In the genomic region with DNA sequence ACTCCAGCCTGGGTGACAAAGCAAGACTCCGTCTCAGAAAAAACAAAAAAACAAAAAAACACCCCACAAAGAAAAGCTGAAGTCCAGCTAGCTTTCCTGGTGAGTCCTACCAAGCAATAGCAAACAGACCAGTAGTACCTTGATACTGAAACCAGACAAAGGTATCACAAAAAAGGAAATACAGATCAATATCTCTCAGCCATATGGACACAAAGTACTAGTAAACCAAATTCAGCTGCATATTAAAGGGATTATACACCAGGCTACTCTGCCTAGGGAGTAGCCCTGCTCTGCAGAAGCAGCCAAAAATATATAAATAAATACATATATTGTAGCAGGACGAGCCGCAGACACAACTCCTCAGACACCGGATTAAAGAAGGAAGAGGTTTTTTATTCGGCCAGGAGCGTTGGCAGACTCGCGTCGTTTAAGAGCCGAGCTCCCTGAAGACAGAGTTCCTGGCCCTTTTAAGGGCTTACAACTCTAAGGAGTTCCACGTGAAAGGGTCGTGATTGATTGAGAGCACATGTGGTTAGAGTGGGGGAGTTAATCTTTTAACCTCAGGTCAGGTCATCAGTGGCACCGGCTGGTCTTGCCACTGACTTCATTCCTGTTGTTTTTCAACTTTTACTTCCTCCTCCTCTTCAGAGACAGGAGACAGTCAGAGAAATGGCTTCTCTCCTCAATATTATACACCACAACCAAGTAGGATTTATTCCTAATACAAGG, we compare ENCODE assay signal across 10 cellular contexts. TPM values are rescaled to one million over a fixed set of nuclear protein-coding genes. Genes with fewer than 3 reads are reported as not detected.
DNase-seq lines count a peak whose midpoint lies in the region; ATAC-seq and TF ChIP-seq lines count a peak whose summit lies in the region.
"Had no signal": no experiment of that assay in that cellular context is flagged by ENCODE, and none has a peak within 500 bp of the region (broad histone marks: within the 10 kb centered on the region; RNA-seq: fewer than 3 reads in every experiment).

No MANE protein-coding gene starts in this region.

- TF ChIP-seq POLR2A in stomach (IDR thresholded peaks at IDR 0.05): no peak

- no peaks in the 10 kb centered on the region for H3K9me3 Mint-ChIP-seq in activated T-cell treated with anti-CD3 and anti-CD28 coated beads, Interleukin-2, amount 50 U/mL, for 4 hours

- TF ChIP-seq CTCF in stomach (IDR thresholded peaks at IDR 0.05): no peak

- no peaks in the 10 kb centered on the region for H3K36me3 Mint-ChIP-seq in activated T-cell treated with anti-CD3 and anti-CD28 coated beads, Interleukin-2, amount 50 U/mL, for 4 hours (ENCODE audit: insufficient read depth)

- no peaks in the 10 kb centered on the region for H3K36me3 ChIP-seq in stomach
- H3K36me3 ChIP-seq: right lobe of liver had no signal

- peaks cover 0 to 9% (median 0%) of the 10 kb centered on the region in 3 donors for H3K27me3 ChIP-seq in stomach
- H3K27me3 ChIP-seq: right lobe of liver had no signal

- H3K4me3 Mint-ChIP-seq in activated T-cell treated with anti-CD3 and anti-CD28 coated beads, Interleukin-2, amount 50 U/mL, for 4 hours: peak overlapping the region; percentile 64

- peaks cover 0 to 11% (median 5%) of the 10 kb centered on the region in 4 donors for H3K4me1 ChIP-seq in stomach
- H3K4me1 ChIP-seq: right lobe of liver had no signal

- DNase-seq in activated T-cell treated with anti-CD3 and anti-CD28 coated beads, Interleukin-2, amount 50 U/mL, for 4 hours: no peak
- DNase-seq in activated T-cell treated with anti-CD3 and anti-CD28 coated beads for 4 hours (no peak), UCSD-AML1 (lab: John Stamatoyannopoulos, UW; ENCODE audit: unreplicated experiment) (peak; percentile 30), left kidney (ENCODE audit: low read depth, low spot score) (peak; percentile 50), stomach (no peak), DMS153 (lab: John Stamatoyannopoulos, UW) (no peak), T-helper 9 cell (no peak)
- DNase-seq: NCI-H1436 treated with DMSO at 0.1 percent for 48 hours, right lobe of liver had no signal

- WGBS in stomach, 5 donors: 11 to 17% (median 12%) methylated on average over 13 of the region's 13 CpGs

- intact Hi-C loops in stomach (cut with DNase I; ENCODE audit: low total_unique reads): no loop called here

- TF ChIP-seq EP300 in stomach (IDR thresholded peaks at IDR 0.05): no peak

- H3K27me3 Mint-ChIP-seq in activated T-cell treated with anti-CD3 and anti-CD28 coated beads, Interleukin-2, amount 50 U/mL, for 4 hours (ENCODE audit: low read depth): peaks cover 20% of the 10 kb centered on the region

- H3K27ac ChIP-seq in stomach: no peak overlapping the region
- H3K27ac ChIP-seq: right lobe of liver had no signal

- H3K9me3 ChIP-seq in stomach: no peaks in the 10 kb centered on the region
- H3K9me3 ChIP-seq: right lobe of liver had no signal

- H3K4me3 ChIP-seq in stomach: peak overlapping the region; percentile 16 to 26 (median 24)

- peaks cover 7% of the 10 kb centered on the region for H3K4me1 Mint-ChIP-seq in activated T-cell treated with anti-CD3 and anti-CD28 coated beads, Interleukin-2, amount 50 U/mL, for 4 hours (ENCODE audit: low read depth)

- no peak for ATAC-seq in activated T-cell treated with anti-CD3 and anti-CD28 coated beads, Interleukin-2, amount 50 U/mL, for 4 hours
- ATAC-seq in HG02981 (IDR thresholded peaks at IDR 0.05; ENCODE audit: unreplicated experiment): no peak

RNA-seq across cellular contexts. Expression of a gene that starts 38.4 kb away (rescaled TPM):
- 10 to 100 TPM in 2 of 3 donors, 1 to 10 TPM in 1; 9.1 to 12.3 (median 11.2) TPM for total RNA-seq in activated T-cell treated with anti-CD3 and anti-CD28 coated beads, Interleukin-2, amount 50 U/mL, for 4 hours
- total RNA-seq in stomach: 10 to 100 TPM; 10.5 to 70.0 (median 16.5) TPM
- polyA plus RNA-seq in stomach: 10 to 100 TPM; 23.1 to 69.5 (median 44.4) TPM

Comparison
In these comparisons a context has a peak if more than half of its experiments do, and no peak if none do; other contexts are left out.
1. DNase-seq: peak in UCSD-AML1 (single experiment) and left kidney (single experiment); none in activated T-cell treated with anti-CD3 and anti-CD28 coated beads, Interleukin-2, amount 50 U/mL, for 4 hours (single experiment), activated T-cell treated with anti-CD3 and anti-CD28 coated beads for 4 hours (single experiment), stomach (single experiment), DMS153 (single experiment) and T-helper 9 cell (single experiment).